8 cellular contexts compared by ENCODE assay signal in genomic region chr2:32355976-32356734, GRCh38. TPM values are rescaled to one million over a fixed set of nuclear protein-coding genes. Genes with fewer than 3 reads are reported as not detected.
DNase-seq lines count a peak whose midpoint lies in the region; ATAC-seq and TF ChIP-seq lines count a peak whose summit lies in the region.

No MANE protein-coding gene starts in this region.

- DNase-seq in NCI-H524 (lab: John Stamatoyannopoulos, UW) (peak; percentile 68 to 80), NCI-H524 treated with DMSO at 0.1 percent for 48 hours (lab: John Stamatoyannopoulos, UW) (no peak), NCI-H1417 treated with DMSO at 0.1 percent for 48 hours (lab: John Stamatoyannopoulos, UW) (peak; percentile 23), cerebellar nuclear complex (lab: John Stamatoyannopoulos, UW) (peak; percentile 4 to 33), naive B cell (no peak), NCI-H187 treated with DMSO at 0.1 percent for 48 hours (lab: John Stamatoyannopoulos, UW) (no peak)

- H3K36me3 Mint-ChIP-seq in naive B cell: no peaks in the 10 kb centered on the region

- H3K27me3 Mint-ChIP-seq in naive B cell: no peaks in the 10 kb centered on the region

- H3K9me3 Mint-ChIP-seq in naive B cell: no peaks in the 10 kb centered on the region

- H3K4me1 Mint-ChIP-seq in naive B cell: peaks cover 28 to 31% (median 30%) of the 10 kb centered on the region in 3 donors

- ATAC-seq in naive B cell (ENCODE audit: low read depth in 2 of 2) (peak; percentile 1 to 2), GM21526 (IDR thresholded peaks at IDR 0.05; ENCODE audit: low FRiP score, unreplicated experiment) (no peak), GM18505 (IDR thresholded peaks at IDR 0.05; ENCODE audit: unreplicated experiment) (no peak)

- peak overlapping the region; percentile 88 to 96 (median 93) for H3K4me3 Mint-ChIP-seq in naive B cell

- no peak for TF ChIP-seq POLR2A in GM18505 (IDR thresholded peaks at IDR 0.05; ENCODE audit: borderline replicate concordance, extremely low read depth, insufficient read depth, insufficient read length)

- peak overlapping the region; percentile 84 to 96 (median 95) for H3K27ac Mint-ChIP-seq in naive B cell

RNA-seq across cellular contexts. Expression of gene BIRC6, which starts 0.7 kb away (rescaled TPM):
- 10 to 100 TPM; 16.3 to 47.1 (median 35.8) TPM for polyA plus RNA-seq in naive B cell (ENCODE audit: low read depth in 6 of 6)

Comparison
In these comparisons a context has a peak if more than half of its experiments do, and no peak if none do; other contexts are left out.
1. DNase-seq: peak in NCI-H524 (2 of 2), NCI-H1417 treated with DMSO at 0.1 percent for 48 hours (single experiment) and cerebellar nuclear complex (2 of 2); none in NCI-H524 treated with DMSO at 0.1 percent for 48 hours (single experiment), naive B cell (single experiment) and NCI-H187 treated with DMSO at 0.1 percent for 48 hours (single experiment).
2. ATAC-seq: peak in naive B cell (2 of 2); none in GM21526 (single experiment) and GM18505 (single experiment).